Comparison of ENCODE assay signal across 2 cellular contexts in the genomic region with DNA sequence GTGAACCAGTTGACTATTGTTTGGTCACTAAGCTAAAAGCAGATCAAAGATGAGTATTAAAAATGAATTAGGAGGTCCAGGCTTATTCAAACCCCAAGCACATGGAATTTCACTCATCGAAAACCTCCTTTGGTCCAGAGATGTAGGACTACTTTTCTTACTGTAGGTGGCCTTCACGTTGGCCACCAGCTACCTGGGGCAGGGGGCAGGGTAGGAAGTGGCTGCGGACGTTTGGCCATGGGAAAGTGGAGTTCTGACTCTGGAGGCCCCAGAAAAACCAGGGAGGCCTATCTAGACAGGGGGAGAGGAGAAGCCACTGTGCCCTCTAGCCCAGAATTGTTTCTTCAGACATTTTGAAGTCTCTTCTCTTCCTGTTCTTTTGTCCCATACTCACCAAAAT.
TF ChIP-seq lines count a peak whose summit lies in the region.

No MANE protein-coding gene starts in this region.

TF ChIP-seq in IMR-90, 13 proteins besides CTCF, POLR2A, EP300 and RAD21:
- no peak for TF ChIP-seq MXI1 (IDR thresholded peaks at IDR 0.05; ENCODE audit: borderline replicate concordance, low read depth, low read length)
- TF ChIP-seq MAZ (IDR thresholded peaks at IDR 0.05; ENCODE audit: borderline replicate concordance, low read depth, low read length): no peak
- TF ChIP-seq RCOR1 (IDR thresholded peaks at IDR 0.05; ENCODE audit: insufficient replicate concordance, low read length): no peak
- TF ChIP-seq, protein P1, sequence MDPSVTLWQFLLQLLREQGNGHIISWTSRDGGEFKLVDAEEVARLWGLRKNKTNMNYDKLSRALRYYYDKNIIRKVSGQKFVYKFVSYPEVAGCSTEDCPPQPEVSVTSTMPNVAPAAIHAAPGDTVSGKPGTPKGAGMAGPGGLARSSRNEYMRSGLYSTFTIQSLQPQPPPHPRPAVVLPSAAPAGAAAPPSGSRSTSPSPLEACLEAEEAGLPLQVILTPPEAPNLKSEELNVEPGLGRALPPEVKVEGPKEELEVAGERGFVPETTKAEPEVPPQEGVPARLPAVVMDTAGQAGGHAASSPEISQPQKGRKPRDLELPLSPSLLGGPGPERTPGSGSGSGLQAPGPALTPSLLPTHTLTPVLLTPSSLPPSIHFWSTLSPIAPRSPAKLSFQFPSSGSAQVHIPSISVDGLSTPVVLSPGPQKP (IDR thresholded peaks at IDR 0.05; ENCODE audit: borderline replicate concordance, low read depth, low read length): no peak
- TF ChIP-seq, protein P2, sequence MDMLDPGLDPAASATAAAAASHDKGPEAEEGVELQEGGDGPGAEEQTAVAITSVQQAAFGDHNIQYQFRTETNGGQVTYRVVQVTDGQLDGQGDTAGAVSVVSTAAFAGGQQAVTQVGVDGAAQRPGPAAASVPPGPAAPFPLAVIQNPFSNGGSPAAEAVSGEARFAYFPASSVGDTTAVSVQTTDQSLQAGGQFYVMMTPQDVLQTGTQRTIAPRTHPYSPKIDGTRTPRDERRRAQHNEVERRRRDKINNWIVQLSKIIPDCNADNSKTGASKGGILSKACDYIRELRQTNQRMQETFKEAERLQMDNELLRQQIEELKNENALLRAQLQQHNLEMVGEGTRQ (IDR thresholded peaks at IDR 0.05; ENCODE audit: low read depth, low read length): no peak
TF ChIP-seq in IMR-90: peak in this region for 0.

TF ChIP-seq in K562, 482 proteins besides CTCF, POLR2A, EP300 and RAD21:
- TF ChIP-seq, protein P3, sequence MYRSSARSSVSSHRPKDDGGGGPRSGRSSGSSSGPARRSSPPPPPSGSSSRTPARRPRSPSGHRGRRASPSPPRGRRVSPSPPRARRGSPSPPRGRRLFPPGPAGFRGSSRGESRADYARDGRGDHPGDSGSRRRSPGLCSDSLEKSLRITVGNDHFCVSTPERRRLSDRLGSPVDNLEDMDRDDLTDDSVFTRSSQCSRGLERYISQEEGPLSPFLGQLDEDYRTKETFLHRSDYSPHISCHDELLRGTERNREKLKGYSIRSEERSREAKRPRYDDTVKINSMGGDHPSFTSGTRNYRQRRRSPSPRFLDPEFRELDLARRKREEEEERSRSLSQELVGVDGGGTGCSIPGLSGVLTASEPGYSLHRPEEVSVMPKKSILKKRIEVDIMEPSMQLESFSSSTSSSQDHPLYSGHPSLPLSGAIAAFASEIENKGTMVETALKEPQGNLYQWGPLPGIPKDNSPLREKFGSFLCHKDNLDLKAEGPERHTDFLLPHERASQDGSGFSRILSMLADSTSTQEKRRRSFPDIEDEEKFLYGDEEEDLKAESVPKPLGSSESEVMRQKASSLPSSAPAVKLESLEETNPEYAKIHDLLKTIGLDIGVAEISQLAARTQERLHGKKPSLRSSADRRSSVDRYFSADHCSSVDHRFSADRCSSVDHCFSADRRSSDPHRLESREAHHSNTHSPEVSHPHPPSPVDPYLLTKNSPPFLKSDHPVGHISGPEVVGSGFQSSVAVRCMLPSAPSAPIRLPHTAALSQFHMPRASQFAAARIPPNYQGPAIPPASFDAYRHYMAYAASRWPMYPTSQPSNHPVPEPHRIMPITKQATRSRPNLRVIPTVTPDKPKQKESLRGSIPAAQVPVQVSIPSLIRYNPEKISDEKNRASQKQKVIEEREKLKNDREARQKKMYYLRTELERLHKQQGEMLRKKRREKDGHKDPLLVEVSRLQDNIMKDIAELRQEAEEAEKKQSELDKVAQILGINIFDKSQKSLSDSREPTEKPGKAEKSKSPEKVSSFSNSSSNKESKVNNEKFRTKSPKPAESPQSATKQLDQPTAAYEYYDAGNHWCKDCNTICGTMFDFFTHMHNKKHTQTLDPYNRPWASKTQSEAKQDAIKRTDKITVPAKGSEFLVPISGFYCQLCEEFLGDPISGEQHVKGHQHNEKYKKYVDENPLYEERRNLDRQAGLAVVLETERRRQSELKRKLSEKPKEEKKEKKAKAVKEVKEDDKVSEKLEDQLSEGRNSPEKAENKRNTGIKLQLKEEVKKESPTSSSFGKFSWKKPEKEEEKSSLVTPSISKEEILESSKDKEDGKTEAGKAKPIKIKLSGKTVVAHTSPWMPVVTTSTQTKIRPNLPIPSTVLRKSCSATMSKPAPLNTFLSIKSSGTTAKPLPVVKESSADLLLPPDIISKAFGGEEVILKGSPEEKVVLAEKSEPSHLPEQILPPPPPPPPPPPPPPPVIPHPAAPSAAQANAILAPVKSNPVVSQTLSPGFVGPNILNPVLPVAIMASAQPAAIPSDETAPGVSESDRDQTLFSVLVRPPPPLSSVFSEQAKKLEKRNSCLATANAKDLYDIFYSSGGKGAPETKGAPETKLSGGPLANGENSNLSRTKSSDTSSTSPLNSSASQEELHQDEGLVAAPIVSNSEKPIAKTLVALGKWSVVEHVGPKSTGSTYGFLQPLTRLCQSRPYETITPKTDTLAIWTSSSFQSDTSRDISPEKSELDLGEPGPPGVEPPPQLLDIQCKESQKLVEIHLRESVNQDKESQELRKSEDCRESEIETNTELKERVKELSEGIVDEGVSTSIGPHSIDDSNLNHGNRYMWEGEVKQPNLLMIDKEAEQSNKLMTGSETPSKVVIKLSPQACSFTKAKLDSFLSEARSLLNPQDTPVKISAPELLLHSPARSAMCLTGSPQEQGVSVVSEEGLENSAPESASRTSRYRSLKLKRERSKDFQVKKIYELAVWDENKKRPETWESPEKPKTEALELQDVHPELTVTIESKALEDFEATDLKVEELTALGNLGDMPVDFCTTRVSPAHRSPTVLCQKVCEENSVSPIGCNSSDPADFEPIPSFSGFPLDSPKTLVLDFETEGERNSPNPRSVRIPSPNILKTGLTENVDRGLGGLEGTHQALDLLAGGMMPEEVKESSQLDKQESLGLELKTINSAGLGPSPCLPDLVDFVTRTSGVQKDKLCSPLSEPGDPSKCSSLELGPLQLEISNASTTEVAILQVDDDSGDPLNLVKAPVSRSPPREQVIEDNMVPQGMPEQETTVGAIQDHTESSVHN (IDR thresholded peaks at IDR 0.05; ENCODE audit: borderline replicate concordance in 1 of 2, low read depth in 1 of 2): no peak
- TF ChIP-seq CBX2 (IDR thresholded peaks at IDR 0.05; ENCODE audit: insufficient read depth, low read length, poor library complexity, severe bottlenecking): peak; percentile 34
